In genomic region chr4:68617003-68617698, GRCh38 we compare ENCODE assay signal across 24 cellular contexts. TPM values are rescaled to one million over a fixed set of nuclear protein-coding genes. Genes with fewer than 3 reads are reported as not detected.
DNase-seq lines count a peak whose midpoint lies in the region; ATAC-seq and FAIRE-seq lines count a peak whose summit lies in the region.
"Had no signal": no experiment of that assay in that cellular context is flagged by ENCODE, and none has a peak within 500 bp of the region (broad histone marks: within the 10 kb centered on the region; RNA-seq: fewer than 3 reads in every experiment).

No MANE protein-coding gene starts in this region.

- POLR2A ChIA-PET in activated CD4-positive, alpha-beta T cell treated with anti-CD3 and anti-CD28 coated beads for 36 hours (lab: Charles Lee) = no interaction called here

- FAIRE-seq in GM18507 (lab: Jason Lieb, UNC) = peak; percentile 70
- FAIRE-seq: D721Med, frontal cortex, H54, kidney, small intestine had no signal

- no peaks in the 10 kb centered on the region for H3K36me3 Mint-ChIP-seq in activated CD4-positive, alpha-beta T cell treated with anti-CD3 and anti-CD28 coated beads for 36 hours (ENCODE audit: low read depth)

- no peak overlapping the region for H3K4me3 Mint-ChIP-seq in activated CD4-positive, alpha-beta T cell treated with anti-CD3 and anti-CD28 coated beads for 36 hours

- H3K27ac Mint-ChIP-seq in activated CD4-positive, alpha-beta T cell treated with anti-CD3 and anti-CD28 coated beads for 36 hours = no peak overlapping the region

- no peak for DNase-seq in GM18507 (ENCODE audit: extremely low spot score, insufficient read length, low read depth)
- no peak for DNase-seq in COR-L47 (lab: John Stamatoyannopoulos, UW)
- DNase-seq in activated CD4-positive, alpha-beta T cell treated with anti-CD3 and anti-CD28 coated beads for 36 hours = no peak
- DNase-seq in NCI-H446 treated with DMSO at 0.1 percent for 48 hours (lab: John Stamatoyannopoulos, UW) = no peak
- DNase-seq: ACHN; activated CD4-positive, CD25-positive, alpha-beta regulatory T cell treated with anti-CD3 and anti-CD28 coated beads, Interleukin-2, amount 50 U/mL, for 72 hours; activated naive CD4-positive, alpha-beta T cell treated with anti-CD3 and anti-CD28 coated beads, Interleukin-2, amount 50 U/mL, for 16 hours; activated T-cell treated with anti-CD3 and anti-CD28 coated beads, Interleukin-2, amount 50 U/mL, for 48 hours; C1 segment of cervical spinal cord; hypothalamus; kidney; NCI-H1417 treated with DMSO at 0.1 percent for 48 hours; NCI-H524 treated with DMSO at 0.1 percent for 48 hours; small intestine; stimulated activated naive CD8-positive, alpha-beta T cell treated with anti-CD3 and anti-CD28 coated beads, Interleukin-15, Interleukin-2, amounts not matched to agents 100 U/mL and 50 U/mL, for 24 hours; thyroid gland had no signal

- CTCF ChIA-PET in activated CD4-positive, alpha-beta T cell treated with anti-CD3 and anti-CD28 coated beads for 36 hours (lab: Charles Lee) = no interaction called here

- H3K27me3 Mint-ChIP-seq in activated CD4-positive, alpha-beta T cell treated with anti-CD3 and anti-CD28 coated beads for 36 hours = no peaks in the 10 kb centered on the region

- H3K4me1 Mint-ChIP-seq in activated CD4-positive, alpha-beta T cell treated with anti-CD3 and anti-CD28 coated beads for 36 hours = no peaks in the 10 kb centered on the region

- H3K9me3 Mint-ChIP-seq in activated CD4-positive, alpha-beta T cell treated with anti-CD3 and anti-CD28 coated beads for 36 hours (ENCODE audit: low read depth) = no peaks in the 10 kb centered on the region

- intact Hi-C loops in activated CD4-positive, alpha-beta T cell treated with anti-CD3 and anti-CD28 coated beads for 36 hours (cut with DNase I, micrococcal nuclease) = no loop called here

- ATAC-seq in GM19395 (IDR thresholded peaks at IDR 0.05; ENCODE audit: unreplicated experiment) = peak; percentile 87
- ATAC-seq in HG02870 (IDR thresholded peaks at IDR 0.05; ENCODE audit: unreplicated experiment) = peak; percentile 70
- peak; percentile 54 for ATAC-seq in HG03432 (IDR thresholded peaks at IDR 0.05; ENCODE audit: unreplicated experiment)
- ATAC-seq in activated CD4-positive, alpha-beta T cell treated with anti-CD3 and anti-CD28 coated beads for 36 hours = no peak
- no peak for ATAC-seq in HG03135 (IDR thresholded peaks at IDR 0.05; ENCODE audit: unreplicated experiment)
- ATAC-seq: stimulated activated naive CD8-positive, alpha-beta T cell treated with anti-CD3 and anti-CD28 coated beads, Interleukin-15, Interleukin-2, amounts not matched to agents 100 U/mL and 50 U/mL, for 24 hours had no signal

RNA-seq across cellular contexts. Expression of gene UGT2B17, which starts 41.0 kb away (rescaled TPM):
- total RNA-seq in activated CD4-positive, alpha-beta T cell treated with anti-CD3 and anti-CD28 coated beads for 36 hours = not detected
- total RNA-seq: activated CD8-positive, alpha-beta memory T cell treated with anti-CD3 and anti-CD28 coated beads for 36 hours; frontal cortex; thyroid gland had no signal

RNA-seq across cellular contexts. Expression of gene UGT2B15, which starts 53.3 kb away (rescaled TPM):
- not detected for total RNA-seq in activated CD4-positive, alpha-beta T cell treated with anti-CD3 and anti-CD28 coated beads for 36 hours
- total RNA-seq: activated CD8-positive, alpha-beta memory T cell treated with anti-CD3 and anti-CD28 coated beads for 36 hours; frontal cortex; kidney; thyroid gland had no signal

Comparison
In these comparisons a context has a peak if more than half of its experiments do, and no peak if none do; other contexts are left out.
1. ATAC-seq: peak in GM19395 (single experiment), HG02870 (single experiment) and HG03432 (single experiment); none in activated CD4-positive, alpha-beta T cell treated with anti-CD3 and anti-CD28 coated beads for 36 hours (single experiment) and HG03135 (single experiment).